Comparison of ENCODE assay signal across 9 cellular contexts in the genomic region with DNA sequence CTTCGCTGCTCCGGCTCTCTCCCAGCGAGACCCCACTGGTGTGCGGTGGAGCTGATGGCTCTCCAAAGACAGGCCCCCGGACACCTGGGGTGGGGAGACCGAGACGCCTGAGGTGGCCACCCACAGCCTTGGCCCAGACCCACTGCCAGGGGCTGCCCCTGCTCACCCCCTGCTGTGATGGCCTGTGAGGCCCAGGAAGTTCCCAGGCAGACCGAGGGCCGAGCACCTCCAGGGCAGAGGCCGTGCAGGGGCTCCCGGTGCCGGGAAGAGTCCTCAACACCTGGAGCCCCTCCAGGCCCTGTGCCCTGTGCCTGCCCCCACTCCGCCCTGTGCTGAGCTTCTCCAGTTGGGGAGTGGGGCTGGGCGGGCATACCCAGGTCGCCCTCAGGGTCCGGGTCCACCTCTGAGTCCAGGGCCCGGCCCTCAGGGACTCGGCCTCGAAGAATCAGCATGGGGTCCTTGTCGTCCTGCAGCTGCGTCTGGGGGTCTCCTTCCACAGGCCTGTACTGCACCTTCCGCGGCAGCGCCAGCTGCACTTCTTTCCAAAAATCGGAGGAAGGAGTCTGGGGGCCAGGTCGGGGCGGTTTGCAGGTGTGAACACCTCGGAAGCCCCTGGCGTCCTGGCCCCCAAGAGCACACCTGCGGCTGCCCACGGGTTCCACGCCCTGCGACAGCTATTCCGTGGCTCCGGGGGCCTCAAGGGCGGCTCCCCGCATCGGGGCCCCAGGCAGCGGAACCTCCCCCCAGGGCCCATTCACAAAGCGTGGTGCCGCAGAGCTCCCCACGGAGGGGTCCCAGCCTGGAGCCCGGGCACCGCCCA. TPM values are rescaled to one million over a fixed set of nuclear protein-coding genes. Genes with fewer than 3 reads are reported as not detected.
DNase-seq lines count a peak whose midpoint lies in the region; ATAC-seq and TF ChIP-seq lines count a peak whose summit lies in the region.
"Had no signal": no experiment of that assay in that cellular context is flagged by ENCODE, and none has a peak within 500 bp of the region (broad histone marks: within the 10 kb centered on the region; RNA-seq: fewer than 3 reads in every experiment).

No MANE protein-coding gene starts in this region.

- H3K27ac Mint-ChIP-seq in Calu3 (ENCODE audit: unreplicated experiment) = no peak overlapping the region

- no peak for DNase-seq in Calu3
- no peak for DNase-seq in RWPE2 (ENCODE audit: low spot score)
- peak in 4 of 5 donors; percentile 23 to 65 (median 36) for DNase-seq in heart left ventricle
- DNase-seq in retinal pigment epithelial cell (ENCODE audit: low read depth) = no peak
- no peak for DNase-seq in anterior cingulate cortex (lab: John Stamatoyannopoulos, UW)
- DNase-seq in central memory CD4-positive, alpha-beta T cell = no peak
- DNase-seq in NCI-H2227 treated with DMSO at 0.1 percent for 48 hours (lab: John Stamatoyannopoulos, UW) = no peak
- DNase-seq: NCI-H1092 treated with DMSO at 0.1 percent for 48 hours had no signal

- H3K4me1 ChIP-seq in RWPE2 (ENCODE audit: insufficient read depth, poor library complexity, severe bottlenecking) = no peaks in the 10 kb centered on the region
- peaks cover 0 to 24% (median 15%) of the 10 kb centered on the region in 12 donors for H3K4me1 ChIP-seq in heart left ventricle

- H3K9me3 Mint-ChIP-seq in Calu3 (ENCODE audit: low read depth, unreplicated experiment) = no peaks in the 10 kb centered on the region

- H3K27ac ChIP-seq in RWPE2 (ENCODE audit: poor library complexity, severe bottlenecking) (peak overlapping the region; percentile 35), heart left ventricle (peak overlapping the region in 11 of 12 donors; percentile 28 to 82 (median 75))

- CTCF ChIA-PET in Calu3 (lab: Charles Lee) = no interaction called here

- H3K27me3 ChIP-seq in RWPE2 (ENCODE audit: insufficient read depth, poor library complexity, severe bottlenecking) (no peaks in the 10 kb centered on the region), heart left ventricle (peaks cover 0 to 8% (median 0%) of the 10 kb centered on the region in 9 donors)

- H3K36me3 Mint-ChIP-seq in Calu3 (ENCODE audit: insufficient read depth, unreplicated experiment) = peaks cover 62% of the 10 kb centered on the region

- ATAC-seq in RWPE2 (ENCODE audit: low read depth) (0 out of 3 replicates have a peak, but pooled peaks have one; percentile 3), heart left ventricle (peak in 3 of 4 donors; percentile 10 to 31 (median 25)), GM21360 (IDR thresholded peaks at IDR 0.05; ENCODE audit: unreplicated experiment) (no peak)

- intact Hi-C loops in Calu3 (cut with micrococcal nuclease; ENCODE audit: unreplicated experiment) (no loop called here), heart left ventricle (cut with DNase I) (loop anchor here in 9 of 10 donors (1.0 to 10.0 kb wide), 7 partner anchors 41 to 112 kb away; partner anchors contain the start of genes RNH1 (in 2 of the 9) and PTDSS2 (in 1 of the 9))

- H3K4me3 Mint-ChIP-seq in Calu3 (ENCODE audit: low read depth, unreplicated experiment) = no peak overlapping the region

- TSS peak; percentile 66 for BruUV-seq in Calu3 (replicated peaks; lab: Mats Ljungman, UMichigan)

- no peak for TF ChIP-seq CTCF in Calu3 (IDR thresholded peaks at IDR 0.05; ENCODE audit: unreplicated experiment)
- TF ChIP-seq CTCF in RWPE2 (IDR thresholded peaks at IDR 0.05; ENCODE audit: poor library complexity, severe bottlenecking) = no peak
- no peak for TF ChIP-seq CTCF in heart left ventricle (IDR thresholded peaks at IDR 0.05)
- TF ChIP-seq CTCF in retinal pigment epithelial cell (conservative IDR thresholded peaks at IDR 0.05; ENCODE audit: low read depth, low read length) = no peak

- H3K36me3 ChIP-seq in RWPE2 (ENCODE audit: low read depth) (peaks cover 23% of the 10 kb centered on the region), heart left ventricle (no peaks in the 10 kb centered on the region)

- 65 to 83% (median 76%) methylated on average over 11 to 44 of the region's 44 CpGs for WGBS in heart left ventricle, 4 donors

- H3K27me3 Mint-ChIP-seq in Calu3 (ENCODE audit: unreplicated experiment) = no peaks in the 10 kb centered on the region

- no peak overlapping the region for H3K4me3 ChIP-seq in RWPE2 (ENCODE audit: severe bottlenecking)
- peak overlapping the region; percentile 49 to 76 (median 67) for H3K4me3 ChIP-seq in heart left ventricle
- H3K4me3 ChIP-seq in retinal pigment epithelial cell (ENCODE audit: low read length) = peak overlapping the region; percentile 51

- H3K9me3 ChIP-seq in RWPE2 (ENCODE audit: severe bottlenecking) (no peaks in the 10 kb centered on the region), heart left ventricle (no peaks in the 10 kb centered on the region)

- no peaks in the 10 kb centered on the region for H3K4me1 Mint-ChIP-seq in Calu3 (ENCODE audit: low read depth, unreplicated experiment)

- TF ChIP-seq POLR2A in heart left ventricle (IDR thresholded peaks at IDR 0.05) = no peak

RNA-seq across cellular contexts. Expression of gene SIGIRR, which starts 8.6 kb away (rescaled TPM):
- total RNA-seq in Calu3 (2022) = 76.3 and 83.6 TPM in 2 replicates
- total RNA-seq in heart left ventricle = 10 to 100 TPM; 22.6 to 65.6 (median 30.4) TPM
- polyA plus RNA-seq in heart left ventricle = 100 to 1,000 TPM in 1 of 2 donors, 10 to 100 TPM in 1; 41.2 to 105 TPM

RNA-seq across cellular contexts. Expression of gene PKP3, which starts 12.2 kb away (rescaled TPM):
- total RNA-seq in Calu3 (2022) (128 and 154 TPM in 2 replicates), heart left ventricle (1 to 10 TPM in 5 of 9 donors, under 1 TPM in 4; 0.15 to 2.0 (median 1.0) TPM)
- under 1 TPM; 0.17 to 0.34 TPM for polyA plus RNA-seq in heart left ventricle

RNA-seq across cellular contexts. Expression of gene ANO9, which starts 35.6 kb away (rescaled TPM):
- total RNA-seq in Calu3 (2022) (27.2 and 32.2 TPM in 2 replicates), heart left ventricle (1 to 10 TPM in 2 of 9 donors, under 1 TPM in 1, not detected in 6; 0.21 to 3.1 (median 2.7) TPM)
- polyA plus RNA-seq in heart left ventricle = under 1 TPM; 0.07 to 0.19 TPM

RNA-seq across cellular contexts. Expression of gene B4GALNT4, which starts 36.9 kb away (rescaled TPM):
- total RNA-seq in Calu3 (2022) (1.9 and 4.6 TPM in 2 replicates), heart left ventricle (1 to 10 TPM in 2 of 9 donors, under 1 TPM in 5, not detected in 2; 0.28 to 1.9 (median 0.67) TPM)
- under 1 TPM; 0.68 to 0.91 TPM for polyA plus RNA-seq in heart left ventricle

RNA-seq across cellular contexts. Expression of gene PTDSS2, which starts 43.9 kb away (rescaled TPM):
- total RNA-seq in Calu3 (2022) = 25.1 and 30.4 TPM in 2 replicates
- 10 to 100 TPM; 20.3 to 43.0 (median 25.7) TPM for total RNA-seq in heart left ventricle
- polyA plus RNA-seq in heart left ventricle = 10 to 100 TPM; 33.1 to 36.2 TPM

Comparison
In these comparisons a context has a peak if more than half of its experiments do, and no peak if none do; other contexts are left out.
1. DNase-seq: peak in heart left ventricle (4 of 5); none in Calu3 (single experiment), RWPE2 (single experiment), retinal pigment epithelial cell (single experiment), anterior cingulate cortex (0 of 58), central memory CD4-positive, alpha-beta T cell (single experiment) and NCI-H2227 treated with DMSO at 0.1 percent for 48 hours (single experiment).
2. RNA of gene PKP3, which starts 12.2 kb away (total RNA-seq): 128 to 154 TPM in Calu3; 0.15 to 2.0 TPM in heart left ventricle; every median in the first group is over 10 times any median in the second.